ENCODE assay signal across 1 cellular context in genomic region chr20:40869416-40870147, GRCh38.
TF ChIP-seq lines count a peak whose summit lies in the region.

No MANE protein-coding gene starts in this region.

TF ChIP-seq in GM23338, 12 proteins besides CTCF, POLR2A, EP300 and RAD21 (continued from another document):
- TF ChIP-seq ZNF462 (CRISPR knock-in tag; IDR thresholded peaks at IDR 0.05) = no peak
- TF ChIP-seq CREB1 (CRISPR knock-in tag; IDR thresholded peaks at IDR 0.05; ENCODE audit: low read depth) = no peak
- no peak for TF ChIP-seq NANOG (IDR thresholded peaks at IDR 0.05; ENCODE audit: borderline replicate concordance)
